9 cellular contexts compared by ENCODE assay signal in genomic region chr20:37395921-37396519, GRCh38. TPM values are rescaled to one million over a fixed set of nuclear protein-coding genes. Genes with fewer than 3 reads are reported as not detected.
DNase-seq lines count a peak whose midpoint lies in the region; ATAC-seq and TF ChIP-seq lines count a peak whose summit lies in the region.
"Had no signal": no experiment of that assay in that cellular context is flagged by ENCODE, and none has a peak within 500 bp of the region (broad histone marks: within the 10 kb centered on the region; RNA-seq: fewer than 3 reads in every experiment).

No MANE protein-coding gene starts in this region.

- DNase-seq in A673 (ENCODE audit: low spot score) (no peak), RWPE2 (ENCODE audit: low spot score) (peak; percentile 85), T1000 (lab: John Stamatoyannopoulos, UW) (no peak), NCI-H446 (lab: John Stamatoyannopoulos, UW) (no peak), suprapubic skin (ENCODE audit: low spot score in 2 of 2) (no peak)
- DNase-seq in activated CD4-positive, alpha-beta T cell treated with anti-CD3 and anti-CD28 coated beads for 4 hours, result no peak

- WGBS in suprapubic skin, result 69% methylated on average over 20 of the region's 22 CpGs

- H3K27ac ChIP-seq in A673 (ENCODE audit: low read depth, low read length, poor library complexity, severe bottlenecking), result peak overlapping the region; percentile 42
- peak overlapping the region; percentile 50 for H3K27ac ChIP-seq in RWPE2 (ENCODE audit: poor library complexity, severe bottlenecking)
- no peak overlapping the region for H3K27ac ChIP-seq in suprapubic skin
- H3K27ac ChIP-seq: right lobe of liver had no signal

- TF ChIP-seq POLR2A in suprapubic skin (IDR thresholded peaks at IDR 0.05), result no peak

- no peaks in the 10 kb centered on the region for H3K9me3 ChIP-seq in A673 (ENCODE audit: low read depth, low read length, poor library complexity, severe bottlenecking)
- no peaks in the 10 kb centered on the region for H3K9me3 ChIP-seq in RWPE2 (ENCODE audit: severe bottlenecking)
- H3K9me3 ChIP-seq in iPS-15b (ENCODE audit: control insufficient read depth, insufficient read depth, low read length), result no peaks in the 10 kb centered on the region
- H3K9me3 ChIP-seq in suprapubic skin, result no peaks in the 10 kb centered on the region
- H3K9me3 ChIP-seq: right lobe of liver had no signal

- no peak for TF ChIP-seq CTCF in A673 (conservative IDR thresholded peaks at IDR 0.05; ENCODE audit: low read depth, low read length)
- TF ChIP-seq CTCF in RWPE2 (IDR thresholded peaks at IDR 0.05; ENCODE audit: poor library complexity, severe bottlenecking), result no peak
- TF ChIP-seq CTCF in suprapubic skin (IDR thresholded peaks at IDR 0.05), result no peak

- peaks cover 30% of the 10 kb centered on the region for H3K4me1 ChIP-seq in A673 (ENCODE audit: insufficient read depth, low read length, poor library complexity, severe bottlenecking)
- H3K4me1 ChIP-seq in RWPE2 (ENCODE audit: insufficient read depth, poor library complexity, severe bottlenecking), result peaks cover 14% of the 10 kb centered on the region
- peaks cover 13% of the 10 kb centered on the region for H3K4me1 ChIP-seq in iPS-15b (ENCODE audit: control insufficient read depth, insufficient read depth, low read length)
- peaks cover 21% of the 10 kb centered on the region for H3K4me1 ChIP-seq in suprapubic skin

- POLR2A ChIA-PET in A673 (lab: Charles Lee; ENCODE audit: low non-redundant PET), result no interaction called here

- no peaks in the 10 kb centered on the region for H3K36me3 ChIP-seq in A673 (ENCODE audit: insufficient read depth, low read length, poor library complexity, severe bottlenecking)
- H3K36me3 ChIP-seq in RWPE2 (ENCODE audit: low read depth), result peaks cover 96% of the 10 kb centered on the region
- H3K36me3 ChIP-seq in iPS-15b (ENCODE audit: control insufficient read depth, insufficient read depth, low read length), result peaks cover 16% of the 10 kb centered on the region
- H3K36me3 ChIP-seq in suprapubic skin, result peaks cover 38% of the 10 kb centered on the region
- H3K36me3 ChIP-seq: right lobe of liver had no signal

- H3K27me3 ChIP-seq in A673 (replicated peaks; ENCODE audit: insufficient read depth, low read depth, low read length, poor library complexity) (no peaks in the 10 kb centered on the region), RWPE2 (ENCODE audit: insufficient read depth, poor library complexity, severe bottlenecking) (no peaks in the 10 kb centered on the region), iPS-15b (ENCODE audit: control insufficient read depth, insufficient read depth, low read length) (no peaks in the 10 kb centered on the region), suprapubic skin (no peaks in the 10 kb centered on the region)
- H3K27me3 ChIP-seq: right lobe of liver had no signal

- no peak for TF ChIP-seq RAD21 in Ishikawa (IDR thresholded peaks at IDR 0.05; ENCODE audit: low read depth)

- CTCF ChIA-PET in A673 (lab: Charles Lee), result no interaction called here

- TF ChIP-seq EP300 in Ishikawa (IDR thresholded peaks at IDR 0.05; ENCODE audit: borderline replicate concordance) (no peak), suprapubic skin (IDR thresholded peaks at IDR 0.05) (no peak)

- H3K9ac ChIP-seq in iPS-15b (ENCODE audit: low read depth, low read length), result peak overlapping the region; percentile 73

- no peak overlapping the region for H3K4me3 ChIP-seq in A673 (ENCODE audit: low read depth, low read length, poor library complexity, severe bottlenecking)
- H3K4me3 ChIP-seq in RWPE2 (ENCODE audit: severe bottlenecking), result no peak overlapping the region
- H3K4me3 ChIP-seq in iPS-15b (ENCODE audit: low read depth, low read length), result peak overlapping the region; percentile 20
- no peak overlapping the region for H3K4me3 ChIP-seq in suprapubic skin
- H3K4me3 ChIP-seq: right lobe of liver had no signal

- no peak for ATAC-seq in RWPE2 (ENCODE audit: low read depth)
- ATAC-seq: right lobe of liver had no signal

- intact Hi-C loops in A673 (cut with micrococcal nuclease; ENCODE audit: unreplicated experiment), result no loop called here

- BruUV-seq in A673 (replicated peaks; lab: Mats Ljungman, UMichigan), result no TSS peak

TF ChIP-seq in Ishikawa, 13 proteins besides CTCF, POLR2A, EP300 and RAD21:
- TF ChIP-seq NFIC (IDR thresholded peaks at IDR 0.05) (no peak), REST (IDR thresholded peaks at IDR 0.05; ENCODE audit: low read depth) (peak; percentile 35; the same call in 1 of the 2 replicates)

RNA-seq across cellular contexts. Expression of gene SRC, which starts 50.1 kb away (rescaled TPM):
- total RNA-seq in A673 (2021), result 23.3 and 29.6 TPM in 2 replicates
- total RNA-seq in suprapubic skin, result 10 to 100 TPM; 18.8 to 39.5 (median 26.0) TPM
